In the genomic region with DNA sequence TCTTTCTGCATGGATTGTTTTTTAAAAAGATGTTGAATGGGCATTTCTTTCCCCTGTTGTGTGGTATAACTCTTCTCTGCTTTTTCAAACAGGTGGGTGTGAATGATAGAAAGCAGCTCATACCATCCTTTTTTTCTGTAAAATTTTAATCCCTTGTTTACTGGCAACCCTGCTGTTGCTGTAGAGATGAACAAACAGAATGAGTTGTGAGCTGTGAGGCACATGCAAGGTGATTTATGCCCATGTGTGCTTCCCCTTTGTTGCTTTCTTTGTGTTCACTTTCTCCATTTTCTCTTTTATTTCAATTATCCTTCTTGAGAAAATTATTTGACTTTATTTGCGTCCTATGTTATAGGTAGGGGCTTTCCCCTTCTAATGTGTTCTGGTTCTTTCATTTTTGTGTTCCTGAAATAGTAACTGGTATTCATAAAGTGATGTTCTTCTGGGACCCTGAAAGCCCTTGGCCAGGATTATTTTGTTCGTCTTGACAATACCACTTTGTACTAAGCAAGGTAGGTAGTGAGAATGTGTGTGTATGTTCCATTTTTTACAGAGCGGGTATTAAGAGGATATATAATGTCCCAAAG, we compare ENCODE assay signal across 11 cellular contexts.
DNase-seq lines count a peak whose midpoint lies in the region; ATAC-seq, FAIRE-seq and TF ChIP-seq lines count a peak whose summit lies in the region.
"Had no signal": no experiment of that assay in that cellular context is flagged by ENCODE, and none has a peak within 500 bp of the region (broad histone marks: within the 10 kb centered on the region; RNA-seq: fewer than 3 reads in every experiment).

No MANE protein-coding gene starts in this region.

- H3K4me3 Mint-ChIP-seq in brain: peak overlapping the region in 3 of 5 experiments; percentile 2 to 73 (median 22)
- H3K4me3 Mint-ChIP-seq: CD4-positive, alpha-beta memory T cell; stimulated activated naive CD8-positive, alpha-beta T cell treated with anti-CD3 and anti-CD28 coated beads, Interleukin-15, Interleukin-2, amounts not matched to agents 100 ng/mL and 50 ng/mL, for 24 hours had no signal

- H3K4me2 ChIP-seq in A549: peak overlapping the region; percentile 74

- peak overlapping the region in 4 of 5 experiments; percentile 8 to 91 (median 86) for H3K27ac Mint-ChIP-seq in brain
- H3K27ac Mint-ChIP-seq: stimulated activated naive CD8-positive, alpha-beta T cell treated with anti-CD3 and anti-CD28 coated beads, Interleukin-15, Interleukin-2, amounts not matched to agents 100 ng/mL and 50 ng/mL, for 24 hours had no signal

- FAIRE-seq in A549 (lab: Jason Lieb, UNC): peak; percentile 59

- TF ChIP-seq POLR2A in A549 (IDR thresholded peaks at IDR 0.05; ENCODE audit: low read length): no peak
- no peak for TF ChIP-seq POLR2A in testis (IDR thresholded peaks at IDR 0.05)

- H3K27me3 Mint-ChIP-seq in brain: peaks cover 2% of the 10 kb centered on the region
- H3K27me3 Mint-ChIP-seq: CD4-positive, alpha-beta memory T cell; stimulated activated naive CD8-positive, alpha-beta T cell treated with anti-CD3 and anti-CD28 coated beads, Interleukin-15, Interleukin-2, amounts not matched to agents 100 ng/mL and 50 ng/mL, for 24 hours had no signal

- intact Hi-C loops in testis (cut with DNase I; ENCODE audit: low total_unique reads): no loop called here

- DNase-seq in A549 (ENCODE audit: low read depth in 1 of 2, low spot score in 1 of 2): peak; percentile 71 to 90
- no peak for DNase-seq in CD1c-positive myeloid dendritic cell (ENCODE audit: extremely low spot score)
- no peak for DNase-seq in testis
- DNase-seq in GM19240 (ENCODE audit: insufficient read length, low spot score): no peak
- DNase-seq: CD4-positive, alpha-beta memory T cell had no signal

- 62% methylated on average over 3 of the region's 3 CpGs for WGBS in A549 (ENCODE audit: missing lambda C conversion rate)
- WGBS in testis, 2 donors: 95 to 96% methylated on average over 3 of the region's 3 CpGs

- TF ChIP-seq RAD21 in A549 (conservative IDR thresholded peaks at IDR 0.05 in 1 of 2, IDR thresholded peaks at IDR 0.05 in 1 of 2): no peak

- POLR2A ChIA-PET in A549 (lab: Yijun Ruan, JAX): interaction anchor here (1.1 to 2.8 kb wide), 6 partner anchors 23 to 113 kb away, joined by 3 to 20 read pairs (median 8); no protein-coding TSS in a partner anchor

- H3K36me3 ChIP-seq in muscle layer of duodenum (ENCODE audit: control insufficient read depth in 1 of 2, insufficient read depth in 2 of 2, low read length in 2 of 2) (peaks cover 0 to 11% of the 10 kb centered on the region in 2 donors), testis (ENCODE audit: low read depth, missing control alignments) (no peaks in the 10 kb centered on the region)
- H3K36me3 ChIP-seq: cardiac muscle cell had no signal

- TF ChIP-seq CTCF in A549 (IDR thresholded peaks at IDR 0.05) (no peak), brain (conservative IDR thresholded peaks at IDR 0.05) (no peak), testis (IDR thresholded peaks at IDR 0.05) (no peak)

- peaks cover 59% of the 10 kb centered on the region for H3K4me1 Mint-ChIP-seq in brain

- H3K27ac ChIP-seq in A549 (peak overlapping the region; percentile 92), muscle layer of duodenum (ENCODE audit: low read length) (peak overlapping the region; percentile 70), testis (no peak overlapping the region)
- H3K27ac ChIP-seq: cardiac muscle cell had no signal

- H3K9me3 ChIP-seq in A549: no peaks in the 10 kb centered on the region
- no peaks in the 10 kb centered on the region for H3K9me3 ChIP-seq in muscle layer of duodenum (ENCODE audit: control insufficient read depth in 1 of 2, low read length in 2 of 2)
- no peaks in the 10 kb centered on the region for H3K9me3 ChIP-seq in testis

- H3K9me3 Mint-ChIP-seq in brain: no peaks in the 10 kb centered on the region
- H3K9me3 Mint-ChIP-seq: CD4-positive, alpha-beta memory T cell; stimulated activated naive CD8-positive, alpha-beta T cell treated with anti-CD3 and anti-CD28 coated beads, Interleukin-15, Interleukin-2, amounts not matched to agents 100 ng/mL and 50 ng/mL, for 24 hours had no signal

- no peak for TF ChIP-seq EP300 in A549 (IDR thresholded peaks at IDR 0.05)

- H3K4me3 ChIP-seq in A549: no peak overlapping the region
- no peak overlapping the region for H3K4me3 ChIP-seq in muscle layer of duodenum (ENCODE audit: low read depth in 1 of 2, low read length in 2 of 2)
- no peak overlapping the region for H3K4me3 ChIP-seq in testis
- H3K4me3 ChIP-seq: cardiac muscle cell had no signal

- peaks cover 41% of the 10 kb centered on the region for H3K36me3 Mint-ChIP-seq in brain

- H3K27me3 ChIP-seq in muscle layer of duodenum (ENCODE audit: low read depth, low read length): no peaks in the 10 kb centered on the region
- H3K27me3 ChIP-seq in testis: no peaks in the 10 kb centered on the region
- H3K27me3 ChIP-seq: cardiac muscle cell had no signal

- peaks cover 89% of the 10 kb centered on the region for H3K4me1 ChIP-seq in A549
- H3K4me1 ChIP-seq in muscle layer of duodenum (ENCODE audit: control insufficient read depth in 1 of 2, insufficient read depth in 2 of 2, low read length in 2 of 2): peaks cover 3 to 4% of the 10 kb centered on the region in 2 donors
- peaks cover 9% of the 10 kb centered on the region for H3K4me1 ChIP-seq in testis

- CTCF ChIA-PET in A549 (lab: Yijun Ruan, JAX): interaction anchor here (0.9 to 2.9 kb wide), 2 partner anchors 23 to 102 kb away, joined by 3 to 16 read pairs; no protein-coding TSS in a partner anchor

- ATAC-seq in A549: peak; percentile 61 to 71; a peak in 5 of 6 replicates
- ATAC-seq in HG03342 (IDR thresholded peaks at IDR 0.05; ENCODE audit: unreplicated experiment): peak; percentile 38
- no peak for ATAC-seq in HG02678 (IDR thresholded peaks at IDR 0.05; ENCODE audit: unreplicated experiment)

TF ChIP-seq in A549, 52 proteins besides CTCF, POLR2A, EP300 and RAD21 (continues in another document):
- TF ChIP-seq NR3C1 (IDR thresholded peaks at IDR 0.05) (no peak), RARB (CRISPR knock-in tag; IDR thresholded peaks at IDR 0.05) (no peak), RFX5 (IDR thresholded peaks at IDR 0.05) (no peak), FOSL2 (IDR thresholded peaks at IDR 0.05) (no peak), FOSL2 (CRISPR knock-in tag; IDR thresholded peaks at IDR 0.05) (peak; percentile 70), FOSB (CRISPR knock-in tag; IDR thresholded peaks at IDR 0.05) (no peak; the same call in 1 of the 2 replicates), JUN (IDR thresholded peaks at IDR 0.05) (no peak), MYC (IDR thresholded peaks at IDR 0.05; ENCODE audit: borderline replicate concordance, low read length) (peak; percentile 64; the same call in 1 of the 2 replicates), JUNB (IDR thresholded peaks at IDR 0.05) (no peak), HOXA7 (CRISPR knock-in tag; IDR thresholded peaks at IDR 0.05) (peak; percentile 80), CHD2 (IDR thresholded peaks at IDR 0.05; ENCODE audit: low read length, partially characterized antibody) (no peak), EHF (CRISPR knock-in tag; IDR thresholded peaks at IDR 0.05) (peak; percentile 85), HOXB5 (CRISPR knock-in tag; IDR thresholded peaks at IDR 0.05) (peak; percentile 23; the same call in 1 of the 2 replicates), GATA3 (IDR thresholded peaks at IDR 0.05; ENCODE audit: borderline replicate concordance) (peak; percentile 42; the same call in 1 of the 2 replicates), NPAS2 (CRISPR knock-in tag; IDR thresholded peaks at IDR 0.05; ENCODE audit: borderline replicate concordance) (peak; percentile 78; the same call in 1 of the 2 replicates), ESRRA (IDR thresholded peaks at IDR 0.05; ENCODE audit: borderline replicate concordance, low read length) (no peak), TP53 (CRISPR knock-in tag; IDR thresholded peaks at IDR 0.05) (no peak), MAX (IDR thresholded peaks at IDR 0.05) (peak; percentile 48), PHF8 (IDR thresholded peaks at IDR 0.05; ENCODE audit: borderline replicate concordance, low read depth) (no peak), HDAC2 (IDR thresholded peaks at IDR 0.05) (no peak), CHD4 (IDR thresholded peaks at IDR 0.05; ENCODE audit: borderline replicate concordance) (no peak), MAFK (IDR thresholded peaks at IDR 0.05; ENCODE audit: partially characterized antibody) (peak; percentile 45), ZNF302 (CRISPR knock-in tag; IDR thresholded peaks at IDR 0.05) (no peak; the same call in none of the 2 replicates), HOXB13 (CRISPR knock-in tag; IDR thresholded peaks at IDR 0.05; ENCODE audit: low read depth) (no peak; the same call in 1 of the 2 replicates)
- TF ChIP-seq, protein P1, sequence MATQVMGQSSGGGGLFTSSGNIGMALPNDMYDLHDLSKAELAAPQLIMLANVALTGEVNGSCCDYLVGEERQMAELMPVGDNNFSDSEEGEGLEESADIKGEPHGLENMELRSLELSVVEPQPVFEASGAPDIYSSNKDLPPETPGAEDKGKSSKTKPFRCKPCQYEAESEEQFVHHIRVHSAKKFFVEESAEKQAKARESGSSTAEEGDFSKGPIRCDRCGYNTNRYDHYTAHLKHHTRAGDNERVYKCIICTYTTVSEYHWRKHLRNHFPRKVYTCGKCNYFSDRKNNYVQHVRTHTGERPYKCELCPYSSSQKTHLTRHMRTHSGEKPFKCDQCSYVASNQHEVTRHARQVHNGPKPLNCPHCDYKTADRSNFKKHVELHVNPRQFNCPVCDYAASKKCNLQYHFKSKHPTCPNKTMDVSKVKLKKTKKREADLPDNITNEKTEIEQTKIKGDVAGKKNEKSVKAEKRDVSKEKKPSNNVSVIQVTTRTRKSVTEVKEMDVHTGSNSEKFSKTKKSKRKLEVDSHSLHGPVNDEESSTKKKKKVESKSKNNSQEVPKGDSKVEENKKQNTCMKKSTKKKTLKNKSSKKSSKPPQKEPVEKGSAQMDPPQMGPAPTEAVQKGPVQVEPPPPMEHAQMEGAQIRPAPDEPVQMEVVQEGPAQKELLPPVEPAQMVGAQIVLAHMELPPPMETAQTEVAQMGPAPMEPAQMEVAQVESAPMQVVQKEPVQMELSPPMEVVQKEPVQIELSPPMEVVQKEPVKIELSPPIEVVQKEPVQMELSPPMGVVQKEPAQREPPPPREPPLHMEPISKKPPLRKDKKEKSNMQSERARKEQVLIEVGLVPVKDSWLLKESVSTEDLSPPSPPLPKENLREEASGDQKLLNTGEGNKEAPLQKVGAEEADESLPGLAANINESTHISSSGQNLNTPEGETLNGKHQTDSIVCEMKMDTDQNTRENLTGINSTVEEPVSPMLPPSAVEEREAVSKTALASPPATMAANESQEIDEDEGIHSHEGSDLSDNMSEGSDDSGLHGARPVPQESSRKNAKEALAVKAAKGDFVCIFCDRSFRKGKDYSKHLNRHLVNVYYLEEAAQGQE (IDR thresholded peaks at IDR 0.05): no peak

Comparison
In these comparisons a context has a peak if more than half of its experiments do, and no peak if none do; other contexts are left out.
1. DNase-seq: peak in A549 (2 of 2); none in CD1c-positive myeloid dendritic cell (single experiment), testis (single experiment) and GM19240 (single experiment).
2. H3K27ac ChIP-seq: peak in A549 (2 of 2) and muscle layer of duodenum (single experiment); none in testis (0 of 2).